43 cellular contexts compared by ENCODE assay signal in genomic region chr5:152359169-152359568, GRCh38. TPM values are rescaled to one million over a fixed set of nuclear protein-coding genes. Genes with fewer than 3 reads are reported as not detected.
"Had no signal": no experiment of that assay in that cellular context is flagged by ENCODE, and none has a peak within 500 bp of the region (broad histone marks: within the 10 kb centered on the region; RNA-seq: fewer than 3 reads in every experiment).

No MANE protein-coding gene starts in this region.

- H3K27me3 ChIP-seq: adrenal gland, ascending aorta, body of pancreas, brain microvascular endothelial cell, breast epithelium, cardiac muscle cell had no signal

- H3K27ac ChIP-seq: ascending aorta, body of pancreas, brain microvascular endothelial cell, breast epithelium, cardiac muscle cell had no signal

- H3K36me3 ChIP-seq: adrenal gland, ascending aorta, brain microvascular endothelial cell, breast epithelium, cardiac muscle cell had no signal

- H3K9me3 Mint-ChIP-seq: activated naive CD4-positive, alpha-beta T cell treated with anti-CD3 and anti-CD28 coated beads for 36 hours; activated naive CD4-positive, alpha-beta T cell treated with anti-CD3 and anti-CD28 coated beads, Interleukin-2, amount 10 ng/mL, durations not matched to agents 7 days and 5 days; activated naive CD8-positive, alpha-beta T cell treated with anti-CD3 and anti-CD28 coated beads, Interleukin-2, amount 10 ng/mL, durations not matched to agents 7 days and 5 days; activated T-cell treated with anti-CD3 and anti-CD28 coated beads, Interleukin-2, amount 50 U/mL, for 24 hours; activated T-cell treated with anti-CD3 and anti-CD28 coated beads, Interleukin-2, amount 50 U/mL, for 4 hours; activated T-helper 1 cell treated with anti-CD3 and anti-CD28 coated beads, Interleukin-12 subunit alpha, Interleukin-12 subunit beta, Interleukin-2, Interleukin-4 antibody, amounts not matched to agents 30 ng/mL and 10 ng/mL and 1 ng/mL, durations not matched to agents 14 hours and 24 hours and 36 hours; activated T-helper 17 cell treated with anti-CD3 and anti-CD28 coated beads, Interleukin-2, amount 50 U/mL, for 72 hours; activated T-helper 2 cell treated with anti-CD3 and anti-CD28 coated beads, Interferon-gamma antibody, Interleukin-2, Interleukin-4, amounts not matched to agents 10 μg/mL and 5 μg/mL and 100 μg/mL, durations not matched to agents 14 hours and 24 hours and 36 hours; brain; central memory CD8-positive, alpha-beta T cell had no signal

- H3K4me1 ChIP-seq: adrenal gland, ascending aorta, body of pancreas, breast epithelium had no signal

- H3K4me1 Mint-ChIP-seq: activated naive CD4-positive, alpha-beta T cell treated with anti-CD3 and anti-CD28 coated beads, Interleukin-2, amount 10 ng/mL, durations not matched to agents 7 days and 5 days; activated naive CD4-positive, alpha-beta T cell treated with anti-CD3 and anti-CD28 coated beads, Interleukin-2, amount 50 U/mL, for 24 hours; activated naive CD8-positive, alpha-beta T cell treated with anti-CD3 and anti-CD28 coated beads for 36 hours; activated naive CD8-positive, alpha-beta T cell treated with anti-CD3 and anti-CD28 coated beads, Interleukin-2, amount 10 ng/mL, durations not matched to agents 7 days and 5 days; activated naive CD8-positive, alpha-beta T cell treated with anti-CD3 and anti-CD28 coated beads, Interleukin-2, amount 50 U/mL, for 24 hours; activated T-helper 17 cell treated with anti-CD3 and anti-CD28 coated beads, Interleukin-2, amount 50 U/mL, for 72 hours; central memory CD8-positive, alpha-beta T cell had no signal

- H3K27me3 Mint-ChIP-seq: activated naive CD4-positive, alpha-beta T cell treated with anti-CD3 and anti-CD28 coated beads, Interleukin-2, amount 10 ng/mL, durations not matched to agents 7 days and 5 days; activated naive CD8-positive, alpha-beta T cell treated with anti-CD3 and anti-CD28 coated beads, Interleukin-2, amount 10 ng/mL, durations not matched to agents 7 days and 5 days; activated T-cell treated with anti-CD3 and anti-CD28 coated beads, Interleukin-2, amount 50 U/mL, for 24 hours had no signal

- DNase-seq: activated effector memory CD4-positive, alpha-beta T cell treated with anti-CD3 and anti-CD28 coated beads, Interleukin-2, amount 50 U/mL, for 16 hours; activated effector memory CD4-positive, alpha-beta T cell treated with Interleukin-2 at 50 U/mL for 16 hours; activated gamma-delta T cell; activated gamma-delta T cell treated with Interleukin-2 at 50 U/mL for 16 hours; activated naive CD4-positive, alpha-beta T cell; activated naive CD4-positive, alpha-beta T cell treated with anti-CD3 and anti-CD28 coated beads for 36 hours; activated naive CD4-positive, alpha-beta T cell treated with anti-CD3 and anti-CD28 coated beads, Interleukin-2, amount 10 ng/mL, durations not matched to agents 7 days and 5 days; activated naive CD4-positive, alpha-beta T cell treated with anti-CD3 and anti-CD28 coated beads, Interleukin-2, amount 50 U/mL, for 16 hours; activated naive CD4-positive, alpha-beta T cell treated with Interleukin-2 at 50 U/mL for 16 hours; activated naive CD8-positive, alpha-beta T cell treated with anti-CD3 and anti-CD28 coated beads for 36 hours; activated naive CD8-positive, alpha-beta T cell treated with anti-CD3 and anti-CD28 coated beads, Interleukin-2, amount 10 ng/mL, durations not matched to agents 7 days and 5 days; activated naive CD8-positive, alpha-beta T cell treated with anti-CD3 and anti-CD28 coated beads, Interleukin-2, amount 50 U/mL, for 24 hours; activated T-cell treated with anti-CD3 and anti-CD28 coated beads, Interleukin-2, amount 50 U/mL, for 1 hour; activated T-cell treated with anti-CD3 and anti-CD28 coated beads, Interleukin-2, amount 50 U/mL, for 24 hours; activated T-cell treated with anti-CD3 and anti-CD28 coated beads, Interleukin-2, amount 50 U/mL, for 4 hours; activated T-cell treated with anti-CD3 and anti-CD28 coated beads, Interleukin-2, amount 50 U/mL, for 48 hours; activated T-cell treated with anti-CD3 and anti-CD28 coated beads, Interleukin-2, amount 50 U/mL, for 72 hours; adrenal gland; amniotic stem cell; amygdala; anterior cingulate cortex; aorta; body of pancreas; brain microvascular endothelial cell; caudate nucleus; central memory CD4-positive, alpha-beta T cell; cerebellar nuclear complex had no signal

- H3K4me3 ChIP-seq: adrenal gland, ascending aorta, body of pancreas, breast epithelium, cardiac muscle cell had no signal

- H3K4me3 Mint-ChIP-seq: activated naive CD4-positive, alpha-beta T cell treated with anti-CD3 and anti-CD28 coated beads for 36 hours; activated naive CD4-positive, alpha-beta T cell treated with anti-CD3 and anti-CD28 coated beads, Interleukin-2, amount 10 ng/mL, durations not matched to agents 7 days and 5 days; activated naive CD4-positive, alpha-beta T cell treated with anti-CD3 and anti-CD28 coated beads, Interleukin-2, amount 50 U/mL, for 24 hours; activated naive CD8-positive, alpha-beta T cell; activated naive CD8-positive, alpha-beta T cell treated with anti-CD3 and anti-CD28 coated beads for 36 hours; activated naive CD8-positive, alpha-beta T cell treated with anti-CD3 and anti-CD28 coated beads, Interleukin-2, amount 10 ng/mL, durations not matched to agents 7 days and 5 days; activated naive CD8-positive, alpha-beta T cell treated with anti-CD3 and anti-CD28 coated beads, Interleukin-2, amount 50 U/mL, for 24 hours; activated T-cell treated with anti-CD3 and anti-CD28 coated beads, Interleukin-2, amount 50 U/mL, for 24 hours; activated T-cell treated with anti-CD3 and anti-CD28 coated beads, Interleukin-2, amount 50 U/mL, for 4 hours; activated T-cell treated with anti-CD3 and anti-CD28 coated beads, Interleukin-2, amount 50 U/mL, for 72 hours; activated T-helper 1 cell treated with anti-CD3 and anti-CD28 coated beads, Interleukin-12 subunit alpha, Interleukin-12 subunit beta, Interleukin-2, Interleukin-4 antibody, amounts not matched to agents 30 ng/mL and 10 ng/mL and 1 ng/mL, durations not matched to agents 14 hours and 24 hours and 36 hours; activated T-helper 17 cell treated with anti-CD3 and anti-CD28 coated beads, Interleukin-2, amount 50 U/mL, for 72 hours; brain; central memory CD8-positive, alpha-beta T cell had no signal

- H3K36me3 Mint-ChIP-seq: activated naive CD4-positive, alpha-beta T cell treated with anti-CD3 and anti-CD28 coated beads, Interleukin-2, amount 10 ng/mL, durations not matched to agents 7 days and 5 days; activated naive CD4-positive, alpha-beta T cell treated with anti-CD3 and anti-CD28 coated beads, Interleukin-2, amount 50 U/mL, for 72 hours; activated naive CD8-positive, alpha-beta T cell; activated naive CD8-positive, alpha-beta T cell treated with anti-CD3 and anti-CD28 coated beads for 36 hours; activated naive CD8-positive, alpha-beta T cell treated with anti-CD3 and anti-CD28 coated beads, Interleukin-2, amount 10 ng/mL, durations not matched to agents 7 days and 5 days; brain had no signal

- H3K9me3 ChIP-seq: adrenal gland, ascending aorta, body of pancreas, breast epithelium had no signal

- ATAC-seq: activated naive CD4-positive, alpha-beta T cell treated with anti-CD3 and anti-CD28 coated beads, Interleukin-2, amount 50 U/mL, for 72 hours; activated naive CD8-positive, alpha-beta T cell treated with anti-CD3 and anti-CD28 coated beads, Interleukin-2, amount 50 U/mL, for 24 hours; activated T-cell treated with anti-CD3 and anti-CD28 coated beads, Interleukin-2, amount 50 U/mL, for 4 hours; activated T-cell treated with anti-CD3 and anti-CD28 coated beads, Interleukin-2, amount 50 U/mL, for 72 hours; activated T-helper 17 cell treated with anti-CD3 and anti-CD28 coated beads, Interleukin-2, amount 50 U/mL, for 72 hours; body of pancreas had no signal

- FAIRE-seq: astrocyte, bronchial epithelial cell had no signal

- H3K27ac Mint-ChIP-seq: activated naive CD4-positive, alpha-beta T cell treated with anti-CD3 and anti-CD28 coated beads for 36 hours; activated naive CD4-positive, alpha-beta T cell treated with anti-CD3 and anti-CD28 coated beads, Interleukin-2, amount 10 ng/mL, durations not matched to agents 7 days and 5 days; activated naive CD4-positive, alpha-beta T cell treated with anti-CD3 and anti-CD28 coated beads, Interleukin-2, amount 50 U/mL, for 24 hours; activated naive CD4-positive, alpha-beta T cell treated with anti-CD3 and anti-CD28 coated beads, Interleukin-2, amount 50 U/mL, for 72 hours; activated naive CD8-positive, alpha-beta T cell; activated naive CD8-positive, alpha-beta T cell treated with anti-CD3 and anti-CD28 coated beads for 36 hours; activated naive CD8-positive, alpha-beta T cell treated with anti-CD3 and anti-CD28 coated beads, Interleukin-2, amount 10 ng/mL, durations not matched to agents 7 days and 5 days; activated naive CD8-positive, alpha-beta T cell treated with anti-CD3 and anti-CD28 coated beads, Interleukin-2, amount 50 U/mL, for 24 hours; activated T-cell treated with anti-CD3 and anti-CD28 coated beads, Interleukin-2, amount 50 U/mL, for 24 hours; activated T-cell treated with anti-CD3 and anti-CD28 coated beads, Interleukin-2, amount 50 U/mL, for 72 hours; activated T-helper 1 cell treated with anti-CD3 and anti-CD28 coated beads, Interleukin-12 subunit alpha, Interleukin-12 subunit beta, Interleukin-2, Interleukin-4 antibody, amounts not matched to agents 30 ng/mL and 10 ng/mL and 1 ng/mL, durations not matched to agents 14 hours and 24 hours and 36 hours; activated T-helper 17 cell treated with anti-CD3 and anti-CD28 coated beads, Interleukin-2, amount 50 U/mL, for 72 hours; activated T-helper 2 cell treated with anti-CD3 and anti-CD28 coated beads, Interferon-gamma antibody, Interleukin-2, Interleukin-4, amounts not matched to agents 10 μg/mL and 5 μg/mL and 100 μg/mL, durations not matched to agents 14 hours and 24 hours and 36 hours; brain had no signal

RNA-seq across cellular contexts. Expression of gene NMUR2, which starts 45.9 kb away (rescaled TPM):
- total RNA-seq: activated naive CD4-positive, alpha-beta T cell treated with anti-CD3 and anti-CD28 coated beads for 36 hours; activated naive CD4-positive, alpha-beta T cell treated with anti-CD3 and anti-CD28 coated beads, Interleukin-2, amount 50 U/mL, for 72 hours; activated naive CD8-positive, alpha-beta T cell treated with anti-CD3 and anti-CD28 coated beads for 36 hours; activated naive CD8-positive, alpha-beta T cell treated with anti-CD3 and anti-CD28 coated beads, Interleukin-2, amount 10 ng/mL, durations not matched to agents 7 days and 5 days; activated T-cell treated with anti-CD3 and anti-CD28 coated beads, Interleukin-2, amount 50 U/mL, for 4 hours; activated T-cell treated with anti-CD3 and anti-CD28 coated beads, Interleukin-2, amount 50 U/mL, for 72 hours; activated T-helper 1 cell treated with anti-CD3 and anti-CD28 coated beads, Interleukin-12 subunit alpha, Interleukin-12 subunit beta, Interleukin-2, Interleukin-4 antibody, amounts not matched to agents 30 ng/mL and 10 ng/mL and 1 ng/mL, durations not matched to agents 14 hours and 24 hours and 36 hours; activated T-helper 17 cell treated with anti-CD3 and anti-CD28 coated beads, Interleukin-2, amount 50 U/mL, for 72 hours; activated T-helper 2 cell treated with anti-CD3 and anti-CD28 coated beads, Interferon-gamma antibody, Interleukin-2, Interleukin-4, amounts not matched to agents 10 μg/mL and 5 μg/mL and 100 μg/mL, durations not matched to agents 14 hours and 24 hours and 36 hours; adrenal gland; aorta; ascending aorta; astrocyte; body of pancreas; bronchial epithelial cell; cardiac muscle cell; cardiac septum; cerebellum; chondrocyte had no signal
- polyA plus RNA-seq: aorta, cardiac muscle cell had no signal
